ENCODE assay signal across 8 cellular contexts in genomic region chr4:153432971-153433752, GRCh38. TPM values are rescaled to one million over a fixed set of nuclear protein-coding genes. Genes with fewer than 3 reads are reported as not detected.
DNase-seq lines count a peak whose midpoint lies in the region; ATAC-seq and TF ChIP-seq lines count a peak whose summit lies in the region.

No MANE protein-coding gene starts in this region.

- no peak overlapping the region for H3K4me3 ChIP-seq in PC-3 (ENCODE audit: low read length)
- peak overlapping the region in 2 of 4 donors; percentile 19 to 22 for H3K4me3 ChIP-seq in gastrocnemius medialis

- H3K4me1 Mint-ChIP-seq in activated T-helper 1 cell treated with anti-CD3 and anti-CD28 coated beads, Interleukin-12 subunit alpha, Interleukin-12 subunit beta, Interleukin-2, Interleukin-4 antibody, amounts not matched to agents 30 ng/mL and 10 ng/mL and 1 ng/mL, durations not matched to agents 14 hours and 24 hours and 36 hours (ENCODE audit: low read depth), result peaks cover 46% of the 10 kb centered on the region

- peaks cover 2% of the 10 kb centered on the region for H3K36me3 Mint-ChIP-seq in activated T-helper 1 cell treated with anti-CD3 and anti-CD28 coated beads, Interleukin-12 subunit alpha, Interleukin-12 subunit beta, Interleukin-2, Interleukin-4 antibody, amounts not matched to agents 30 ng/mL and 10 ng/mL and 1 ng/mL, durations not matched to agents 14 hours and 24 hours and 36 hours (ENCODE audit: low read depth)

- peak; percentile 48 for TF ChIP-seq POLR2A in GM19099 (IDR thresholded peaks at IDR 0.05; ENCODE audit: extremely low read depth, insufficient read length, low read depth)
- no peak for TF ChIP-seq POLR2A in gastrocnemius medialis (IDR thresholded peaks at IDR 0.05)

- ATAC-seq in HG03175 (IDR thresholded peaks at IDR 0.05; ENCODE audit: unreplicated experiment), result peak; percentile 95
- ATAC-seq in PC-3, result peak; percentile 91
- ATAC-seq in gastrocnemius medialis, result peak; percentile 80 to 90

- H3K4me3 Mint-ChIP-seq in activated T-helper 1 cell treated with anti-CD3 and anti-CD28 coated beads, Interleukin-12 subunit alpha, Interleukin-12 subunit beta, Interleukin-2, Interleukin-4 antibody, amounts not matched to agents 30 ng/mL and 10 ng/mL and 1 ng/mL, durations not matched to agents 14 hours and 24 hours and 36 hours, result peak overlapping the region; percentile 76

- H3K9me3 ChIP-seq in PC-3 (ENCODE audit: low read length) (no peaks in the 10 kb centered on the region), gastrocnemius medialis (no peaks in the 10 kb centered on the region)

- peak overlapping the region; percentile 51 for H3K27ac ChIP-seq in PC-3 (ENCODE audit: low read length)
- H3K27ac ChIP-seq in gastrocnemius medialis, result peak overlapping the region in 2 of 4 donors; percentile 20 to 51

- no peaks in the 10 kb centered on the region for H4K20me1 ChIP-seq in PC-3 (ENCODE audit: low read length)

- no peaks in the 10 kb centered on the region for H3K79me2 ChIP-seq in PC-3 (ENCODE audit: low read length)

- peaks cover 4% of the 10 kb centered on the region for H3K27me3 Mint-ChIP-seq in activated T-helper 1 cell treated with anti-CD3 and anti-CD28 coated beads, Interleukin-12 subunit alpha, Interleukin-12 subunit beta, Interleukin-2, Interleukin-4 antibody, amounts not matched to agents 30 ng/mL and 10 ng/mL and 1 ng/mL, durations not matched to agents 14 hours and 24 hours and 36 hours (ENCODE audit: insufficient read depth)

- H3K36me3 ChIP-seq in PC-3 (ENCODE audit: low read depth, low read length) (no peaks in the 10 kb centered on the region), gastrocnemius medialis (no peaks in the 10 kb centered on the region)

- DNase-seq in CD1c-positive myeloid dendritic cell (ENCODE audit: extremely low spot score), result peak; percentile 91
- peak; percentile 91 for DNase-seq in PC-3
- peak; percentile 68 for DNase-seq in activated T-helper 1 cell treated with anti-CD3 and anti-CD28 coated beads, Interleukin-12 subunit alpha, Interleukin-12 subunit beta, Interleukin-2, Interleukin-4 antibody, amounts not matched to agents 30 ng/mL and 10 ng/mL and 1 ng/mL, durations not matched to agents 14 hours and 24 hours and 36 hours (ENCODE audit: low spot score)
- DNase-seq in glomerular endothelial cell (ENCODE audit: extremely low read depth, low read depth, low spot score), result peak; percentile 47
- DNase-seq in gastrocnemius medialis, result peak; percentile 26 to 62
- DNase-seq in midbrain (lab: John Stamatoyannopoulos, UW), result no peak

- CTCF ChIA-PET in PC-3 (lab: Charles Lee), result interaction anchor here (0.6 to 1.1 kb wide), 5 partner anchors 24 to 141 kb away, joined by 3 to 7 read pairs (median 4); no protein-coding TSS in a partner anchor

- H3K4me1 ChIP-seq in PC-3 (ENCODE audit: insufficient read depth, low read length) (peaks cover 7% of the 10 kb centered on the region), gastrocnemius medialis (peaks cover 5 to 7% of the 10 kb centered on the region in 2 donors)

- peak overlapping the region; percentile 65 for H2AFZ ChIP-seq in PC-3 (ENCODE audit: low read length)

- H3K27ac Mint-ChIP-seq in activated T-helper 1 cell treated with anti-CD3 and anti-CD28 coated beads, Interleukin-12 subunit alpha, Interleukin-12 subunit beta, Interleukin-2, Interleukin-4 antibody, amounts not matched to agents 30 ng/mL and 10 ng/mL and 1 ng/mL, durations not matched to agents 14 hours and 24 hours and 36 hours, result peak overlapping the region; percentile 87

- TF ChIP-seq CTCF in PC-3 (conservative IDR thresholded peaks at IDR 0.05; ENCODE audit: low read depth, low read length), result peak; percentile 85
- TF ChIP-seq CTCF in gastrocnemius medialis (IDR thresholded peaks at IDR 0.05 in 4 of 5, conservative IDR thresholded peaks at IDR 0.05 in 1 of 5), result peak; percentile 60 to 70 (median 66)

- H3K27me3 ChIP-seq in PC-3 (ENCODE audit: low read length) (no peaks in the 10 kb centered on the region), gastrocnemius medialis (no peaks in the 10 kb centered on the region)

- H3K9ac ChIP-seq in PC-3 (ENCODE audit: low read length), result no peak overlapping the region

- BruUV-seq in PC-3 (replicated peaks; lab: Mats Ljungman, UMichigan), result no TSS peak

- no peaks in the 10 kb centered on the region for H3K9me3 Mint-ChIP-seq in activated T-helper 1 cell treated with anti-CD3 and anti-CD28 coated beads, Interleukin-12 subunit alpha, Interleukin-12 subunit beta, Interleukin-2, Interleukin-4 antibody, amounts not matched to agents 30 ng/mL and 10 ng/mL and 1 ng/mL, durations not matched to agents 14 hours and 24 hours and 36 hours

- POLR2A ChIA-PET in PC-3 (lab: Charles Lee; ENCODE audit: unreplicated experiment), result no interaction called here

- H3F3A ChIP-seq in PC-3 (ENCODE audit: low read length, unreplicated experiment), result no peaks in the 10 kb centered on the region

- intact Hi-C loops in PC-3 (cut with micrococcal nuclease) (loop anchor here (1.0 to 2.0 kb wide), 3 partner anchors 32 to 141 kb away; partner anchors contain the start of gene MND1), gastrocnemius medialis (cut with DNase I; ENCODE audit: low total_unique reads) (loop anchor here (1.0 to 10.0 kb wide), 3 partner anchors 12 to 141 kb away; partner anchors contain the start of gene MND1)
- intact Hi-C loops in activated T-helper 1 cell treated with anti-CD3 and anti-CD28 coated beads, Interleukin-12 subunit alpha, Interleukin-12 subunit beta, Interleukin-2, Interleukin-4 antibody, amounts not matched to agents 30 ng/mL and 10 ng/mL and 1 ng/mL, durations not matched to agents 14 hours and 24 hours and 36 hours (cut with micrococcal nuclease), result loop anchor here (1.0 to 5.0 kb wide), 10 partner anchors 32 to 318 kb away; partner anchors contain the start of gene MND1

- in situ Hi-C loops in gastrocnemius medialis (cut with MboI; ENCODE audit: low sequenced_read_pairs in 4 of 4), result loop anchor here in 3 of 4 donors (10.0 kb wide), 1 partner anchor 142 kb away; no protein-coding TSS in a partner anchor

- no peaks in the 10 kb centered on the region for H3K9me2 ChIP-seq in PC-3 (replicated peaks; ENCODE audit: low read length)

- peak overlapping the region; percentile 62 for H3K4me2 ChIP-seq in PC-3 (ENCODE audit: low read length)

RNA-seq across cellular contexts. Expression of gene TMEM131L, which starts 33.0 kb away (rescaled TPM):
- 7.7 and 10.3 TPM in 2 replicates for total RNA-seq in PC-3 (2014; rRNA removed)
- total RNA-seq in activated T-helper 1 cell treated with anti-CD3 and anti-CD28 coated beads, Interleukin-12 subunit alpha, Interleukin-12 subunit beta, Interleukin-2, Interleukin-4 antibody, amounts not matched to agents 30 ng/mL and 10 ng/mL and 1 ng/mL, durations not matched to agents 14 hours and 24 hours and 36 hours, result 39.5 and 42.2 TPM in 2 replicates
- 18.4 and 18.8 TPM in 2 replicates for total RNA-seq in glomerular endothelial cell
- total RNA-seq in gastrocnemius medialis, result 10 to 100 TPM in 1 of 4 donors, 1 to 10 TPM in 3; 4.6 to 21.4 (median 9.5) TPM
